In genomic region chr17:82596837-82597672, GRCh38 we compare ENCODE assay signal across 14 cellular contexts.
"Had no signal": no experiment of that assay in that cellular context is flagged by ENCODE, and none has a peak within 500 bp of the region (broad histone marks: within the 10 kb centered on the region; RNA-seq: fewer than 3 reads in every experiment).

No MANE protein-coding gene starts in this region.

- H3K27me3 Mint-ChIP-seq: naive B cell; stimulated activated naive B cell treated with anti-CD40 and anti-IgM and Interleukin-4, amounts not matched to agents 10 μg/mL and 1 μg/mL and 100 μg/mL, for 72 hours had no signal

- H3K9me3 ChIP-seq: neutrophil, tibial nerve had no signal

- FAIRE-seq: frontal cortex had no signal

- H3K4me3 Mint-ChIP-seq: stimulated activated naive B cell treated with anti-CD40 and anti-IgM and Interleukin-4, amounts not matched to agents 10 μg/mL and 1 μg/mL and 100 μg/mL, for 72 hours had no signal

- H3K9me3 Mint-ChIP-seq: activated naive CD4-positive, alpha-beta T cell treated with anti-CD3 and anti-CD28 coated beads, Interleukin-2, amount 50 U/mL, for 72 hours; naive B cell; stimulated activated naive B cell treated with anti-CD40 and anti-IgM and Interleukin-4, amounts not matched to agents 10 μg/mL and 1 μg/mL and 100 μg/mL, for 72 hours had no signal

- H3K27ac ChIP-seq: brain microvascular endothelial cell, neutrophil, tibial nerve had no signal

- H3K27me3 ChIP-seq: brain microvascular endothelial cell, neutrophil, tibial nerve had no signal

- H3K4me3 ChIP-seq: lung, tibial nerve had no signal

- DNase-seq: brain microvascular endothelial cell; cerebellar nuclear complex; effector CD8-positive, alpha-beta T cell; head of caudate nucleus; naive B cell; retina; stimulated activated CD4-positive, alpha-beta T cell treated with anti-CD3 and anti-CD28 coated beads, Interleukin-4, amount 100 ng/mL, for 1 hour; stimulated activated naive B cell treated with anti-CD40 and anti-IgM and Interleukin-4, amounts not matched to agents 10 μg/mL and 1 μg/mL and 100 μg/mL, for 72 hours; T-helper 9 cell had no signal
